Comparison of ENCODE assay signal across 13 cellular contexts in the genomic region with DNA sequence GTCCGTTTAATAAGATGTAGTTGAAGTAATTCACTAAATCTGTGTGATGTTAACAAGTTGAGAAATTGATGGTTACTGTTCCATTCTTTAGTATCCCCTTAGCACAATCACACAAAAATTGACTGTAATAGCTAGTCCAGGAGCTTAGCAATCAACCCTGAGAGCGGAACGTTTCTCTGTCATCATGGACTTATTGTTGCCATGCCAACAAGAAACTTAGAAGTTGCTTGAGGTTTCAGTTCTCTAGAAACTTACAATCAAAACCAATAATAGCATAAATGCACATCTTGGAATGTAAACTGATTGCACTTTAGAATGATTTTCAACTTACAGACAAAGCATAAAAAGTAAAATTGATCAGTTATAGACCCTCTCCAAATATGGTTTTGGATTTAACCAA.
DNase-seq lines count a peak whose midpoint lies in the region; ATAC-seq and TF ChIP-seq lines count a peak whose summit lies in the region.
"Had no signal": no experiment of that assay in that cellular context is flagged by ENCODE, and none has a peak within 500 bp of the region (broad histone marks: within the 10 kb centered on the region; RNA-seq: fewer than 3 reads in every experiment).

No MANE protein-coding gene starts in this region.

- H3K27me3 Mint-ChIP-seq in activated B cell treated with CpG ODN at 0.5 μM for 24 hours, result no peaks in the 10 kb centered on the region

- intact Hi-C loops in activated B cell treated with CpG ODN at 0.5 μM for 24 hours (cut with micrococcal nuclease), result loop anchor here (1.0 to 10.0 kb wide), 5 partner anchors 188 to 784 kb away; a partner anchor contains a TSS

- peak overlapping the region; percentile 75 for H3K27ac Mint-ChIP-seq in activated B cell treated with CpG ODN at 0.5 μM for 24 hours
- H3K27ac Mint-ChIP-seq: endodermal cell had no signal

- DNase-seq in activated B cell treated with CpG ODN at 0.5 μM for 24 hours (no peak), NCI-H1105 (lab: John Stamatoyannopoulos, UW) (no peak), C1 segment of cervical spinal cord (lab: John Stamatoyannopoulos, UW) (no peak), NCI-H1092 (lab: John Stamatoyannopoulos, UW) (no peak)
- DNase-seq in stimulated activated CD4-positive, alpha-beta T cell treated with anti-CD3 and anti-CD28 coated beads, Interleukin-1b, Interleukin-23, amount 100 ng/mL, for 48 hours, result no peak
- DNase-seq: activated CD4-positive, alpha-beta T cell treated with anti-CD3 and anti-CD28 coated beads for 4 hours; Caco-2; endodermal cell; stimulated activated CD4-positive, alpha-beta T cell treated with anti-CD3 and anti-CD28 coated beads, Interleukin-12 subunit alpha, Interleukin-12 subunit beta, amount 100 ng/mL, for 4 hours; stimulated activated naive CD8-positive, alpha-beta T cell treated with anti-CD3 and anti-CD28 coated beads, Interleukin-15, Interleukin-2, amounts not matched to agents 100 U/mL and 50 U/mL, for 24 hours had no signal

- peaks cover 59% of the 10 kb centered on the region for H3K4me1 Mint-ChIP-seq in activated B cell treated with CpG ODN at 0.5 μM for 24 hours
- H3K4me1 Mint-ChIP-seq: endodermal cell had no signal

- peaks cover 2% of the 10 kb centered on the region for H3K36me3 Mint-ChIP-seq in activated B cell treated with CpG ODN at 0.5 μM for 24 hours (ENCODE audit: low read depth)

- CTCF ChIA-PET in activated B cell treated with CpG ODN at 0.5 μM for 24 hours (lab: Charles Lee), result interaction anchor here (0.8 to 1.9 kb wide), 5 partner anchors 9 to 313 kb away, joined by 3 to 5 read pairs (median 4); no protein-coding TSS in a partner anchor

- no peak for TF ChIP-seq CTCF in activated B cell treated with CpG ODN at 0.5 μM for 24 hours (IDR thresholded peaks at IDR 0.05)

- peaks cover 3% of the 10 kb centered on the region for H3K9me3 Mint-ChIP-seq in activated B cell treated with CpG ODN at 0.5 μM for 24 hours

- ATAC-seq in GM18858 (IDR thresholded peaks at IDR 0.05; ENCODE audit: unreplicated experiment), result peak; percentile 91
- ATAC-seq in GM21526 (IDR thresholded peaks at IDR 0.05; ENCODE audit: low FRiP score, unreplicated experiment), result peak; percentile 87
- ATAC-seq in HG03108 (IDR thresholded peaks at IDR 0.05; ENCODE audit: unreplicated experiment), result peak; percentile 76
- peak; percentile 76 for ATAC-seq in activated B cell treated with CpG ODN at 0.5 μM for 24 hours (ENCODE audit: low read depth)
- ATAC-seq: stimulated activated naive CD8-positive, alpha-beta T cell treated with anti-CD3 and anti-CD28 coated beads, Interleukin-15, Interleukin-2, amounts not matched to agents 100 U/mL and 50 U/mL, for 24 hours had no signal

- POLR2A ChIA-PET in activated B cell treated with CpG ODN at 0.5 μM for 24 hours (lab: Charles Lee), result interaction anchor here (0.7 to 1.0 kb wide), 2 partner anchors 187 to 284 kb away, joined by 3 to 4 read pairs; no protein-coding TSS in a partner anchor

- H3K4me3 Mint-ChIP-seq in activated B cell treated with CpG ODN at 0.5 μM for 24 hours, result peak overlapping the region; percentile 15
- H3K4me3 Mint-ChIP-seq: endodermal cell had no signal
